ENCODE assay signal across 2 cellular contexts in the genomic region with DNA sequence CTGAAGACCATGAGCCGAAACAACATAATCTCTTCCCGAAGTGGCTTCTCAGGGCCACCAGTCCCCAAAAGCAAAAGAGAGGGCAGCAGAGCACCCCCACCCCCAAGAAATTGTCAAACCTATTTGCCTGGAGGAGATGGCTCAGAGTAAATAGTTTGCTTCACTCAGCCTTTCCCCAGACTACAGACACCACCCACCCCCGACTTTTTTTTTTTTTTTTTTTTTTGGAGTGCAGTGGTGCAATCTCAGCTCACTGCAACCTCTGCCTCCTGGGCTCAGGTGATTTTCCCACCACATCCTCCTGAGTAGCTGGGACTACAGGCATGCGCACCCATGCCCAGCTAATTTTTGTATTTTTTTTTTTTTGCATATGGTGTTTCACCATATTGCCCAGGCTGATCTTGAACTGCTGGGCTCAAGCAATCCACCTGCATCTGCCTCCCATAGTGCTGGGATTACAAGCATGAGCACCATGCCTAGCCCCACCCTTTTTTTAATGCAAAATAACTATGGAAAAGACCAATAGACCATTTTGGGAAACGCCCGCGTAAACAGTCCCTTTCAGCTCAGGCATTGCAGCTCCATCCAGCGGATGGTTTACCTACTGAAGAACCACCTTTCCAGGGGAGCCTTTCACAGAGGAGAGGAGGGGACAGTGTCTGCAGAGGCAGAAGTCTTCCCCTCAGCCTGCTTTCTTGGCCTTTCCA.
A peak's percentile ranks its signal among the peaks of the same experiment; 100 is the strongest.
TF ChIP-seq lines count a peak whose summit lies in the region.

No MANE protein-coding gene starts in this region.

TF ChIP-seq in HEK293, 187 proteins besides CTCF, POLR2A, EP300 and RAD21 (continued from another document and continues in another):
- TF ChIP-seq ZNF645 (tag by site-specific recombination; IDR thresholded peaks at IDR 0.05) (no peak), ZBTB49 (tag by site-specific recombination; IDR thresholded peaks at IDR 0.05; ENCODE audit: low read depth) (no peak), ZSCAN16 (tag by site-specific recombination; IDR thresholded peaks at IDR 0.05) (no peak), PRDM6 (tag by site-specific recombination; IDR thresholded peaks at IDR 0.05) (no peak), ZNF362 (tag by site-specific recombination; IDR thresholded peaks at IDR 0.05) (0 out of 2 replicates have a peak, but pooled peaks have one; percentile 24), RBAK (tag by site-specific recombination; IDR thresholded peaks at IDR 0.05) (no peak), KLF7 (tag by site-specific recombination; IDR thresholded peaks at IDR 0.05; ENCODE audit: borderline replicate concordance) (no peak), ZNF202 (tag by site-specific recombination; IDR thresholded peaks at IDR 0.05; ENCODE audit: borderline replicate concordance) (no peak), ZNF23 (tag by site-specific recombination; IDR thresholded peaks at IDR 0.05; ENCODE audit: borderline replicate concordance) (no peak), ZNF121 (tag by site-specific recombination; IDR thresholded peaks at IDR 0.05) (no peak), ZNF239 (tag by site-specific recombination; IDR thresholded peaks at IDR 0.05) (no peak), ZNF280C (tag by site-specific recombination; IDR thresholded peaks at IDR 0.05) (no peak)

TF ChIP-seq in WTC11, 78 proteins besides CTCF, POLR2A, EP300 and RAD21 (continued from another document):
- TF ChIP-seq ZNF512 (CRISPR knock-in tag; IDR thresholded peaks at IDR 0.05; ENCODE audit: borderline replicate concordance) = no peak
- TF ChIP-seq, protein P1, sequence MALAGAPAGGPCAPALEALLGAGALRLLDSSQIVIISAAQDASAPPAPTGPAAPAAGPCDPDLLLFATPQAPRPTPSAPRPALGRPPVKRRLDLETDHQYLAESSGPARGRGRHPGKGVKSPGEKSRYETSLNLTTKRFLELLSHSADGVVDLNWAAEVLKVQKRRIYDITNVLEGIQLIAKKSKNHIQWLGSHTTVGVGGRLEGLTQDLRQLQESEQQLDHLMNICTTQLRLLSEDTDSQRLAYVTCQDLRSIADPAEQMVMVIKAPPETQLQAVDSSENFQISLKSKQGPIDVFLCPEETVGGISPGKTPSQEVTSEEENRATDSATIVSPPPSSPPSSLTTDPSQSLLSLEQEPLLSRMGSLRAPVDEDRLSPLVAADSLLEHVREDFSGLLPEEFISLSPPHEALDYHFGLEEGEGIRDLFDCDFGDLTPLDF (CRISPR knock-in tag; IDR thresholded peaks at IDR 0.05) = no peak
- TF ChIP-seq ZNF532 (CRISPR knock-in tag; IDR thresholded peaks at IDR 0.05; ENCODE audit: borderline replicate concordance) = no peak
- TF ChIP-seq, protein P2, sequence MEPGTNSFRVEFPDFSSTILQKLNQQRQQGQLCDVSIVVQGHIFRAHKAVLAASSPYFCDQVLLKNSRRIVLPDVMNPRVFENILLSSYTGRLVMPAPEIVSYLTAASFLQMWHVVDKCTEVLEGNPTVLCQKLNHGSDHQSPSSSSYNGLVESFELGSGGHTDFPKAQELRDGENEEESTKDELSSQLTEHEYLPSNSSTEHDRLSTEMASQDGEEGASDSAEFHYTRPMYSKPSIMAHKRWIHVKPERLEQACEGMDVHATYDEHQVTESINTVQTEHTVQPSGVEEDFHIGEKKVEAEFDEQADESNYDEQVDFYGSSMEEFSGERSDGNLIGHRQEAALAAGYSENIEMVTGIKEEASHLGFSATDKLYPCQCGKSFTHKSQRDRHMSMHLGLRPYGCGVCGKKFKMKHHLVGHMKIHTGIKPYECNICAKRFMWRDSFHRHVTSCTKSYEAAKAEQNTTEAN (CRISPR knock-in tag; IDR thresholded peaks at IDR 0.05) = no peak
- no peak for TF ChIP-seq ZNF396 (CRISPR knock-in tag; IDR thresholded peaks at IDR 0.05; ENCODE audit: borderline replicate concordance)
- TF ChIP-seq TCF7 (CRISPR knock-in tag; IDR thresholded peaks at IDR 0.05; ENCODE audit: low read depth) = no peak
- no peak for TF ChIP-seq MYBL2 (CRISPR knock-in tag; IDR thresholded peaks at IDR 0.05)
- TF ChIP-seq ZNF416 (CRISPR knock-in tag; IDR thresholded peaks at IDR 0.05) = no peak
- TF ChIP-seq, protein P3, sequence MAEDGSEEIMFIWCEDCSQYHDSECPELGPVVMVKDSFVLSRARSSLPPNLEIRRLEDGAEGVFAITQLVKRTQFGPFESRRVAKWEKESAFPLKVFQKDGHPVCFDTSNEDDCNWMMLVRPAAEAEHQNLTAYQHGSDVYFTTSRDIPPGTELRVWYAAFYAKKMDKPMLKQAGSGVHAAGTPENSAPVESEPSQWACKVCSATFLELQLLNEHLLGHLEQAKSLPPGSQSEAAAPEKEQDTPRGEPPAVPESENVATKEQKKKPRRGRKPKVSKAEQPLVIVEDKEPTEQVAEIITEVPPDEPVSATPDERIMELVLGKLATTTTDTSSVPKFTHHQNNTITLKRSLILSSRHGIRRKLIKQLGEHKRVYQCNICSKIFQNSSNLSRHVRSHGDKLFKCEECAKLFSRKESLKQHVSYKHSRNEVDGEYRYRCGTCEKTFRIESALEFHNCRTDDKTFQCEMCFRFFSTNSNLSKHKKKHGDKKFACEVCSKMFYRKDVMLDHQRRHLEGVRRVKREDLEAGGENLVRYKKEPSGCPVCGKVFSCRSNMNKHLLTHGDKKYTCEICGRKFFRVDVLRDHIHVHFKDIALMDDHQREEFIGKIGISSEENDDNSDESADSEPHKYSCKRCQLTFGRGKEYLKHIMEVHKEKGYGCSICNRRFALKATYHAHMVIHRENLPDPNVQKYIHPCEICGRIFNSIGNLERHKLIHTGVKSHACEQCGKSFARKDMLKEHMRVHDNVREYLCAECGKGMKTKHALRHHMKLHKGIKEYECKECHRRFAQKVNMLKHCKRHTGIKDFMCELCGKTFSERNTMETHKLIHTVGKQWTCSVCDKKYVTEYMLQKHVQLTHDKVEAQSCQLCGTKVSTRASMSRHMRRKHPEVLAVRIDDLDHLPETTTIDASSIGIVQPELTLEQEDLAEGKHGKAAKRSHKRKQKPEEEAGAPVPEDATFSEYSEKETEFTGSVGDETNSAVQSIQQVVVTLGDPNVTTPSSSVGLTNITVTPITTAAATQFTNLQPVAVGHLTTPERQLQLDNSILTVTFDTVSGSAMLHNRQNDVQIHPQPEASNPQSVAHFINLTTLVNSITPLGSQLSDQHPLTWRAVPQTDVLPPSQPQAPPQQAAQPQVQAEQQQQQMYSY (CRISPR knock-in tag; IDR thresholded peaks at IDR 0.05) = no peak
- TF ChIP-seq, protein P4, sequence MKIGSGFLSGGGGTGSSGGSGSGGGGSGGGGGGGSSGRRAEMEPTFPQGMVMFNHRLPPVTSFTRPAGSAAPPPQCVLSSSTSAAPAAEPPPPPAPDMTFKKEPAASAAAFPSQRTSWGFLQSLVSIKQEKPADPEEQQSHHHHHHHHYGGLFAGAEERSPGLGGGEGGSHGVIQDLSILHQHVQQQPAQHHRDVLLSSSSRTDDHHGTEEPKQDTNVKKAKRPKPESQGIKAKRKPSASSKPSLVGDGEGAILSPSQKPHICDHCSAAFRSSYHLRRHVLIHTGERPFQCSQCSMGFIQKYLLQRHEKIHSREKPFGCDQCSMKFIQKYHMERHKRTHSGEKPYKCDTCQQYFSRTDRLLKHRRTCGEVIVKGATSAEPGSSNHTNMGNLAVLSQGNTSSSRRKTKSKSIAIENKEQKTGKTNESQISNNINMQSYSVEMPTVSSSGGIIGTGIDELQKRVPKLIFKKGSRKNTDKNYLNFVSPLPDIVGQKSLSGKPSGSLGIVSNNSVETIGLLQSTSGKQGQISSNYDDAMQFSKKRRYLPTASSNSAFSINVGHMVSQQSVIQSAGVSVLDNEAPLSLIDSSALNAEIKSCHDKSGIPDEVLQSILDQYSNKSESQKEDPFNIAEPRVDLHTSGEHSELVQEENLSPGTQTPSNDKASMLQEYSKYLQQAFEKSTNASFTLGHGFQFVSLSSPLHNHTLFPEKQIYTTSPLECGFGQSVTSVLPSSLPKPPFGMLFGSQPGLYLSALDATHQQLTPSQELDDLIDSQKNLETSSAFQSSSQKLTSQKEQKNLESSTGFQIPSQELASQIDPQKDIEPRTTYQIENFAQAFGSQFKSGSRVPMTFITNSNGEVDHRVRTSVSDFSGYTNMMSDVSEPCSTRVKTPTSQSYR (CRISPR knock-in tag; IDR thresholded peaks at IDR 0.05) = no peak
- no peak for TF ChIP-seq JUN (CRISPR knock-in tag; IDR thresholded peaks at IDR 0.05)
- TF ChIP-seq ZNF423 (CRISPR knock-in tag; IDR thresholded peaks at IDR 0.05) = no peak
- no peak for TF ChIP-seq IRF1 (CRISPR knock-in tag; IDR thresholded peaks at IDR 0.05)
- TF ChIP-seq, protein P5, sequence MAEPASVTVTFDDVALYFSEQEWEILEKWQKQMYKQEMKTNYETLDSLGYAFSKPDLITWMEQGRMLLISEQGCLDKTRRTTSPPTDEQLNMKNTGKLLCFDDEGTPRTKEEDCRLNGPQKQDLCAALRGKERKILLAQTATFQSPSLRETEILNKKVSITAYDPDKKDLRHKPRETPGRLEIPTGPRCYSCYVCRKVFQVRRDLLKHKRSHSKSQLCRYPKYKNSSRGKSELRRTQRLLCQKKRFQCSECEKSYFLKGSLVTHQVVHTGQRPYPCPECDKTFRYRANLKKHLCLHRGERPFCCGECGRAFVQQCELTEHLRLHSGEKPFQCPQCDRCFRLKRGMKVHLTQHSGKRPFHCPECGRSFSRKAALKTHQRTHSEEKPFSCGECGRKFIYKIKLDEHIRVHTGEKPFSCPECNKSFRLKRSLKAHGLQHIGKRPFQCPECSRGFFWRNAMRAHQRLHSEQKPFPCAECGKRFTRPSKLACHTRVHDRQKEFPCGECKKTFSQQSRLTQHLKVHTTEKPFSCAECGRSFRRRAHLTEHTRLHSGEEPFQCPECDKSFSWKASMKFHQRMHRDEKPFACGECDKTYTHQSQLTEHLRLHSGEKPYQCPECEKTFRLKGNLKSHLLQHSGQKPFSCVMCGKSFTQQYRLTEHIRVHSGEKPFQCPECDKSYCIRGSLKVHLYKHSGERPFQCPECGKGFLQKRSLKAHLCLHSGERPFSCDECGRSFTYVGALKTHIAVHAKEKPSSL (CRISPR knock-in tag; conservative IDR thresholded peaks at IDR 0.05) = no peak
- no peak for TF ChIP-seq SMAD3 (CRISPR knock-in tag; IDR thresholded peaks at IDR 0.05; ENCODE audit: borderline replicate concordance)
